Comparison of ENCODE assay signal across 21 cellular contexts in genomic region chr11:115067471-115067870, GRCh38.
"Had no signal": no experiment of that assay in that cellular context is flagged by ENCODE, and none has a peak within 500 bp of the region (broad histone marks: within the 10 kb centered on the region; RNA-seq: fewer than 3 reads in every experiment).

No MANE protein-coding gene starts in this region.

- H3K9me3 Mint-ChIP-seq: memory B cell; natural killer cell treated with Interleukin-12 subunit alpha and Interleukin-12 subunit beta and Interleukin-15 and Interleukin-18, amount 100 ng/mL, for 72 hours; stimulated activated effector memory CD8-positive, alpha-beta T cell treated with anti-CD3 and anti-CD28 coated beads, Interleukin-12 subunit alpha, Interleukin-12 subunit beta, amount 100 ng/mL, for 72 hours; stimulated activated naive CD8-positive, alpha-beta T cell treated with anti-CD3 and anti-CD28 coated beads, Interleukin-15, Interleukin-2, amounts not matched to agents 100 ng/mL and 50 ng/mL, for 24 hours had no signal

- H3K36me3 Mint-ChIP-seq: memory B cell; naive B cell; natural killer cell treated with Interleukin-12 subunit alpha and Interleukin-12 subunit beta and Interleukin-15 and Interleukin-18, amount 100 ng/mL, for 72 hours; stimulated activated effector memory CD8-positive, alpha-beta T cell treated with anti-CD3 and anti-CD28 coated beads, Interleukin-12 subunit alpha, Interleukin-12 subunit beta, amount 100 ng/mL, for 72 hours had no signal

- H3K4me1 ChIP-seq: prostate gland, right atrium auricular region, tibial nerve, upper lobe of left lung had no signal

- ATAC-seq: left ventricle myocardium superior; mucosa of descending colon; natural killer cell treated with Interleukin-12 subunit alpha and Interleukin-12 subunit beta and Interleukin-15 and Interleukin-18, amount 100 ng/mL, for 72 hours; sciatic nerve; stimulated activated effector memory CD8-positive, alpha-beta T cell treated with anti-CD3 and anti-CD28 coated beads, Interleukin-12 subunit alpha, Interleukin-12 subunit beta, amount 100 ng/mL, for 72 hours had no signal

- H3K27ac ChIP-seq: dorsolateral prefrontal cortex, prostate gland, right atrium auricular region, thoracic aorta, tibial nerve, upper lobe of left lung had no signal

- H3K27ac Mint-ChIP-seq: memory B cell; naive B cell; natural killer cell treated with Interleukin-12 subunit alpha and Interleukin-12 subunit beta and Interleukin-15 and Interleukin-18, amount 100 ng/mL, for 72 hours; stimulated activated effector memory CD8-positive, alpha-beta T cell treated with anti-CD3 and anti-CD28 coated beads, Interleukin-12 subunit alpha, Interleukin-12 subunit beta, amount 100 ng/mL, for 72 hours; stimulated activated naive CD8-positive, alpha-beta T cell treated with anti-CD3 and anti-CD28 coated beads, Interleukin-15, Interleukin-2, amounts not matched to agents 100 ng/mL and 50 ng/mL, for 24 hours had no signal

- H3K4me2 ChIP-seq: smooth muscle cell had no signal

- DNase-seq: dorsolateral prefrontal cortex; effector CD4-positive, alpha-beta T cell; head of caudate nucleus; left ventricle myocardium superior; mucosa of descending colon; naive B cell; nucleus accumbens; stimulated activated CD4-positive, alpha-beta T cell treated with anti-CD3 and anti-CD28 coated beads, Interleukin-2, amount 100 ng/mL, for 24 hours; stimulated activated CD4-positive, alpha-beta T cell treated with anti-CD3 and anti-CD28 coated beads, Interleukin-4, amount 100 ng/mL, for 24 hours; upper lobe of left lung had no signal

- H3K27me3 Mint-ChIP-seq: naive B cell; stimulated activated naive CD8-positive, alpha-beta T cell treated with anti-CD3 and anti-CD28 coated beads, Interleukin-15, Interleukin-2, amounts not matched to agents 100 ng/mL and 50 ng/mL, for 24 hours had no signal

- H3K4me3 Mint-ChIP-seq: memory B cell; natural killer cell treated with Interleukin-12 subunit alpha and Interleukin-12 subunit beta and Interleukin-15 and Interleukin-18, amount 100 ng/mL, for 72 hours; stimulated activated effector memory CD8-positive, alpha-beta T cell treated with anti-CD3 and anti-CD28 coated beads, Interleukin-12 subunit alpha, Interleukin-12 subunit beta, amount 100 ng/mL, for 72 hours; stimulated activated naive CD8-positive, alpha-beta T cell treated with anti-CD3 and anti-CD28 coated beads, Interleukin-15, Interleukin-2, amounts not matched to agents 100 ng/mL and 50 ng/mL, for 24 hours had no signal

- H3K36me3 ChIP-seq: prostate gland, right atrium auricular region, thoracic aorta, tibial nerve, upper lobe of left lung had no signal

- H3K4me3 ChIP-seq: dorsolateral prefrontal cortex, lung, mucosa of descending colon, prostate gland, right atrium auricular region, smooth muscle cell, thoracic aorta, tibial nerve, upper lobe of left lung had no signal

- H3K4me1 Mint-ChIP-seq: memory B cell; naive B cell; stimulated activated effector memory CD8-positive, alpha-beta T cell treated with anti-CD3 and anti-CD28 coated beads, Interleukin-12 subunit alpha, Interleukin-12 subunit beta, amount 100 ng/mL, for 72 hours had no signal

- H3K27me3 ChIP-seq: right atrium auricular region, tibial nerve, upper lobe of left lung had no signal

- H3K9me3 ChIP-seq: prostate gland, thoracic aorta had no signal
